13 cellular contexts compared by ENCODE assay signal in genomic region chr7:74203956-74204615, GRCh38. TPM values are rescaled to one million over a fixed set of nuclear protein-coding genes. Genes with fewer than 3 reads are reported as not detected.
A peak's percentile ranks its signal among the peaks of the same experiment; 100 is the strongest.
DNase-seq lines count a peak whose midpoint lies in the region; ATAC-seq and TF ChIP-seq lines count a peak whose summit lies in the region.
"Had no signal": no experiment of that assay in that cellular context is flagged by ENCODE, and none has a peak within 500 bp of the region (broad histone marks: within the 10 kb centered on the region; RNA-seq: fewer than 3 reads in every experiment).

No MANE protein-coding gene starts in this region.

- no peak overlapping the region for H3K4ac ChIP-seq in mesendoderm (ENCODE audit: low read depth, low read length)

- no peak overlapping the region for H4K8ac ChIP-seq in mesendoderm (ENCODE audit: low read depth, low read length)

- CTCF ChIA-PET in activated CD8-positive, alpha-beta memory T cell treated with anti-CD3 and anti-CD28 coated beads, Interleukin-2, amount 10 ng/mL, durations not matched to agents 7 days and 5 days (lab: Charles Lee): interaction anchor here (0.8 to 10.1 kb wide), 6 partner anchors 11 to 197 kb away, joined by 3 to 197 read pairs (median 14); partner anchors contain the start of gene CLIP2
- CTCF ChIA-PET in HEK293 (lab: Yijun Ruan, JAX): interaction anchor here (0.6 to 7.2 kb wide), 8 partner anchors 11 to 455 kb away, joined by 3 to 126 read pairs (median 4); no protein-coding TSS in a partner anchor

- no peak overlapping the region for H3K23ac ChIP-seq in mesendoderm (ENCODE audit: low read length)

- no peaks in the 10 kb centered on the region for H3K9me3 ChIP-seq in HEK293 (ENCODE audit: control insufficient read depth, insufficient read depth, low read depth, low read length)
- H3K9me3 ChIP-seq: BE2C, HAP-1 had no signal

- no peak overlapping the region for H2BK5ac ChIP-seq in mesendoderm (ENCODE audit: low read length)

- no peak for ATAC-seq in activated CD8-positive, alpha-beta memory T cell treated with anti-CD3 and anti-CD28 coated beads, Interleukin-2, amount 10 ng/mL, durations not matched to agents 7 days and 5 days
- no peak for ATAC-seq in stimulated activated naive B cell treated with anti-CD40 and anti-IgM and Interleukin-4, amounts not matched to agents 10 μg/mL and 1 μg/mL and 100 μg/mL, for 72 hours (replicated peaks)
- no peak for ATAC-seq in HG02852 (IDR thresholded peaks at IDR 0.05; ENCODE audit: unreplicated experiment)
- ATAC-seq: CD8-positive, alpha-beta T cell had no signal

- H3K4me2 ChIP-seq in mesendoderm (ENCODE audit: low read length): no peak overlapping the region

- no CpG with 5 or more reads among the region's 1 CpG for WGBS in mesendoderm (ENCODE audit: extremely low coverage, insufficient coverage, low lambda C conversion rate)

- H2BK120ac ChIP-seq in mesendoderm (ENCODE audit: low read depth, low read length): no peak overlapping the region

- H3K36me3 Mint-ChIP-seq in activated CD8-positive, alpha-beta memory T cell treated with anti-CD3 and anti-CD28 coated beads, Interleukin-2, amount 10 ng/mL, durations not matched to agents 7 days and 5 days: no peaks in the 10 kb centered on the region
- no peaks in the 10 kb centered on the region for H3K36me3 Mint-ChIP-seq in dendritic cell treated with granulocyte-macrophage colony-stimulating factor and Interleukin-4, amounts not matched to agents 40 ng/mL and 50 ng/mL, for 4 days (ENCODE audit: low read depth)
- H3K36me3 Mint-ChIP-seq in stimulated activated naive B cell treated with anti-CD40 and anti-IgM and Interleukin-4, amounts not matched to agents 10 μg/mL and 1 μg/mL and 100 μg/mL, for 72 hours: peaks cover 2 to 9% of the 10 kb centered on the region in 2 donors

- H2AK5ac ChIP-seq in mesendoderm (ENCODE audit: low read length): no peak overlapping the region

- H3K9ac ChIP-seq in mesendoderm (ENCODE audit: low read length): no peak overlapping the region

- H3K27me3 ChIP-seq in mesendoderm (ENCODE audit: insufficient read depth, low read length, poor library complexity): no peaks in the 10 kb centered on the region

- no peaks in the 10 kb centered on the region for H3K9me3 Mint-ChIP-seq in activated CD8-positive, alpha-beta memory T cell treated with anti-CD3 and anti-CD28 coated beads, Interleukin-2, amount 10 ng/mL, durations not matched to agents 7 days and 5 days (ENCODE audit: low read depth)
- H3K9me3 Mint-ChIP-seq in dendritic cell treated with granulocyte-macrophage colony-stimulating factor and Interleukin-4, amounts not matched to agents 40 ng/mL and 50 ng/mL, for 4 days: no peaks in the 10 kb centered on the region
- no peaks in the 10 kb centered on the region for H3K9me3 Mint-ChIP-seq in stimulated activated naive B cell treated with anti-CD40 and anti-IgM and Interleukin-4, amounts not matched to agents 10 μg/mL and 1 μg/mL and 100 μg/mL, for 72 hours
- H3K9me3 Mint-ChIP-seq: CD8-positive, alpha-beta T cell had no signal

- no peak overlapping the region for H3K4me3 Mint-ChIP-seq in activated CD8-positive, alpha-beta memory T cell treated with anti-CD3 and anti-CD28 coated beads, Interleukin-2, amount 10 ng/mL, durations not matched to agents 7 days and 5 days
- H3K4me3 Mint-ChIP-seq in dendritic cell treated with granulocyte-macrophage colony-stimulating factor and Interleukin-4, amounts not matched to agents 40 ng/mL and 50 ng/mL, for 4 days: no peak overlapping the region
- no peak overlapping the region for H3K4me3 Mint-ChIP-seq in stimulated activated naive B cell treated with anti-CD40 and anti-IgM and Interleukin-4, amounts not matched to agents 10 μg/mL and 1 μg/mL and 100 μg/mL, for 72 hours
- H3K4me3 Mint-ChIP-seq: CD8-positive, alpha-beta T cell had no signal

- H3K27me3 Mint-ChIP-seq in activated CD8-positive, alpha-beta memory T cell treated with anti-CD3 and anti-CD28 coated beads, Interleukin-2, amount 10 ng/mL, durations not matched to agents 7 days and 5 days: peaks cover 3% of the 10 kb centered on the region
- H3K27me3 Mint-ChIP-seq in dendritic cell treated with granulocyte-macrophage colony-stimulating factor and Interleukin-4, amounts not matched to agents 40 ng/mL and 50 ng/mL, for 4 days: no peaks in the 10 kb centered on the region
- H3K27me3 Mint-ChIP-seq in stimulated activated naive B cell treated with anti-CD40 and anti-IgM and Interleukin-4, amounts not matched to agents 10 μg/mL and 1 μg/mL and 100 μg/mL, for 72 hours: peaks cover 0 to 4% of the 10 kb centered on the region in 2 donors

- intact Hi-C loops in dendritic cell treated with granulocyte-macrophage colony-stimulating factor and Interleukin-4, amounts not matched to agents 40 ng/mL and 50 ng/mL, for 4 days (cut with micrococcal nuclease): loop anchor here (1.0 to 10.0 kb wide), 3 partner anchors 81 to 337 kb away; partner anchors contain the start of gene CLIP2

- H2BK15ac ChIP-seq in mesendoderm (replicated peaks; ENCODE audit: low read depth): no peak overlapping the region

- H3K4me1 Mint-ChIP-seq in activated CD8-positive, alpha-beta memory T cell treated with anti-CD3 and anti-CD28 coated beads, Interleukin-2, amount 10 ng/mL, durations not matched to agents 7 days and 5 days: peaks cover 15% of the 10 kb centered on the region
- H3K4me1 Mint-ChIP-seq in dendritic cell treated with granulocyte-macrophage colony-stimulating factor and Interleukin-4, amounts not matched to agents 40 ng/mL and 50 ng/mL, for 4 days (ENCODE audit: low read depth): peaks cover 52% of the 10 kb centered on the region
- H3K4me1 Mint-ChIP-seq in stimulated activated naive B cell treated with anti-CD40 and anti-IgM and Interleukin-4, amounts not matched to agents 10 μg/mL and 1 μg/mL and 100 μg/mL, for 72 hours: peaks cover 35 to 58% of the 10 kb centered on the region in 2 donors

- H4K5ac ChIP-seq in mesendoderm (ENCODE audit: low read length): no peak overlapping the region

- H3K27ac ChIP-seq in HEK293 (ENCODE audit: extremely low read depth, low read depth, low read length) (no peak overlapping the region), mesendoderm (ENCODE audit: low read depth, low read length) (no peak overlapping the region)

- no peaks in the 10 kb centered on the region for H3K79me1 ChIP-seq in mesendoderm (ENCODE audit: low read length)

- no peak overlapping the region for H3K18ac ChIP-seq in mesendoderm (ENCODE audit: low read length)

- no peak for DNase-seq in activated CD8-positive, alpha-beta memory T cell treated with anti-CD3 and anti-CD28 coated beads, Interleukin-2, amount 10 ng/mL, durations not matched to agents 7 days and 5 days
- DNase-seq in activated CD8-positive, alpha-beta memory T cell treated with anti-CD3 and anti-CD28 coated beads, Interleukin-2, amount 50 U/mL, for 4 hours: no peak
- DNase-seq in stimulated activated naive B cell treated with anti-CD40 and anti-IgM and Interleukin-4, amounts not matched to agents 10 μg/mL and 1 μg/mL and 100 μg/mL, for 72 hours: no peak
- DNase-seq in mesendoderm: no peak
- DNase-seq: CD8-positive, alpha-beta T cell; NCI-H1694 treated with DMSO at 0.1 percent for 48 hours; NCI-H748 treated with DMSO at 0.1 percent for 48 hours; SHP77 treated with DMSO at 0.1 percent for 48 hours had no signal

- H3K36me3 ChIP-seq in HEK293 (ENCODE audit: control insufficient read depth in 2 of 2, insufficient read depth in 1 of 2, low read length in 2 of 2): no peaks in the 10 kb centered on the region; a peak in 1 of 3 replicates
- no peaks in the 10 kb centered on the region for H3K36me3 ChIP-seq in mesendoderm (ENCODE audit: control insufficient read depth, insufficient read depth, low read length)
- H3K36me3 ChIP-seq: BE2C, HAP-1 had no signal

- peak overlapping the region; percentile 49 for H3K27ac Mint-ChIP-seq in activated CD8-positive, alpha-beta memory T cell treated with anti-CD3 and anti-CD28 coated beads, Interleukin-2, amount 10 ng/mL, durations not matched to agents 7 days and 5 days
- peak overlapping the region; percentile 90 for H3K27ac Mint-ChIP-seq in dendritic cell treated with granulocyte-macrophage colony-stimulating factor and Interleukin-4, amounts not matched to agents 40 ng/mL and 50 ng/mL, for 4 days
- H3K27ac Mint-ChIP-seq in stimulated activated naive B cell treated with anti-CD40 and anti-IgM and Interleukin-4, amounts not matched to agents 10 μg/mL and 1 μg/mL and 100 μg/mL, for 72 hours: peak overlapping the region; percentile 89
- H3K27ac Mint-ChIP-seq: CD8-positive, alpha-beta T cell had no signal

- no peak overlapping the region for H3K4me3 ChIP-seq in HEK293 (ENCODE audit: low read depth, low read length)
- H3K4me3 ChIP-seq in mesendoderm (ENCODE audit: low read length): no peak overlapping the region
- H3K4me3 ChIP-seq: HAP-1 had no signal

- POLR2A ChIA-PET in HEK293 (lab: Yijun Ruan, JAX): interaction anchor here (0.9 kb wide), 1 partner anchor 30 kb away, joined by 3 read pairs; the partner anchor contains the start of gene EIF4H

- no peak overlapping the region for H3K56ac ChIP-seq in mesendoderm (ENCODE audit: low read length)

- no peaks in the 10 kb centered on the region for H3K79me2 ChIP-seq in mesendoderm (ENCODE audit: control insufficient read depth, insufficient read depth, low read length)

- no peak for TF ChIP-seq CTCF in HEK293 (tag by site-specific recombination; IDR thresholded peaks at IDR 0.05)

- H3K4me1 ChIP-seq in HEK293 (ENCODE audit: control insufficient read depth, insufficient read depth, low read length): no peaks in the 10 kb centered on the region; the same call in 1 of the 2 replicates
- no peaks in the 10 kb centered on the region for H3K4me1 ChIP-seq in mesendoderm (ENCODE audit: control insufficient read depth, low read depth, low read length)
- H3K4me1 ChIP-seq: HAP-1 had no signal

RNA-seq across cellular contexts. Expression of gene LAT2, which starts 5.7 kb away (rescaled TPM):
- total RNA-seq in activated CD8-positive, alpha-beta memory T cell treated with anti-CD3 and anti-CD28 coated beads, Interleukin-2, amount 10 ng/mL, durations not matched to agents 7 days and 5 days: 10 to 100 TPM; 15.3 to 17.6 TPM
- polyA plus RNA-seq in mesendoderm (2013, experiment 1 of 2): 0.42 TPM
- polyA plus RNA-seq in mesendoderm (2013, experiment 2 of 2): 0.41 TPM

RNA-seq across cellular contexts. Expression of gene EIF4H, which starts 29.9 kb away (rescaled TPM):
- 100 to 1,000 TPM; 278 to 322 TPM for total RNA-seq in activated CD8-positive, alpha-beta memory T cell treated with anti-CD3 and anti-CD28 coated beads, Interleukin-2, amount 10 ng/mL, durations not matched to agents 7 days and 5 days
- polyA plus RNA-seq in mesendoderm (2013, experiment 1 of 2): 274 TPM
- polyA plus RNA-seq in mesendoderm (2013, experiment 2 of 2): 271 TPM

RNA-seq across cellular contexts. Expression of gene RFC2, which starts 50.1 kb away (rescaled TPM):
- total RNA-seq in activated CD8-positive, alpha-beta memory T cell treated with anti-CD3 and anti-CD28 coated beads, Interleukin-2, amount 10 ng/mL, durations not matched to agents 7 days and 5 days: 10 to 100 TPM; 70.5 to 76.8 TPM
- 70.5 TPM for polyA plus RNA-seq in mesendoderm (2013, experiment 1 of 2)
- polyA plus RNA-seq in mesendoderm (2013, experiment 2 of 2): 73.3 TPM
